Comparison of ENCODE assay signal across 10 cellular contexts in the genomic region with DNA sequence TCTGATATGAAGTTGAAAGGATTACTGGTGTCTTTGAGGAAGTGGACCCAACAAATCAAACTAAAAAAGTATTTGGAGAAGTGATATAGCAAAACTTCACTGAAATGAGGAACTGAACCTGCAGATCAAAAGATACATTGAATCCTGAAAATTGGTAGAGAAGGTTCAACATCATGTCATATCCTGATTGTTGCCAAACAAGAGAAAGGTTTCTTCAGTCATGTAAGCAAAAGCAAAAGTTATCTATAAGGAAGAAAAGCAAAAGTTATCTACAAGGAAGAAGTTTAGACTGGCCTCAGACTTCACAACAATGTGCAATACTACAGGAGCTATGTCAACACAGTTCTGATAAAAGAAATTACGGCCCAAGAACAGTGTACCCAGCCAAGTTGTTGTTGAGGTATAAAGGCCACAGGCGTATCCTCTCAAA.
A peak's percentile ranks its signal among the peaks of the same experiment; 100 is the strongest.
DNase-seq lines count a peak whose midpoint lies in the region; ATAC-seq, FAIRE-seq and TF ChIP-seq lines count a peak whose summit lies in the region.
"Had no signal": no experiment of that assay in that cellular context is flagged by ENCODE, and none has a peak within 500 bp of the region (broad histone marks: within the 10 kb centered on the region; RNA-seq: fewer than 3 reads in every experiment).

No MANE protein-coding gene starts in this region.

- TF ChIP-seq CTCF in GM12865 (IDR thresholded peaks at IDR 0.05; ENCODE audit: insufficient read depth, low read depth, low read length, missing control alignments) (no peak), choroid plexus epithelial cell (conservative IDR thresholded peaks at IDR 0.05; ENCODE audit: low read depth, low read length) (no peak), progenitor cell of endocrine pancreas (IDR thresholded peaks at IDR 0.05; ENCODE audit: unreplicated experiment) (no peak)

- no peaks in the 10 kb centered on the region for H3K27me3 Mint-ChIP-seq in progenitor cell of endocrine pancreas

- peaks cover 8% of the 10 kb centered on the region for H3K36me3 Mint-ChIP-seq in progenitor cell of endocrine pancreas (ENCODE audit: insufficient read depth)

- no peaks in the 10 kb centered on the region for H3K9me3 ChIP-seq in MG63

- H3K27me3 ChIP-seq in MG63: no peaks in the 10 kb centered on the region

- H3K4me1 Mint-ChIP-seq in progenitor cell of endocrine pancreas (ENCODE audit: low read depth): peaks cover 41% of the 10 kb centered on the region

- H3K9me3 Mint-ChIP-seq in progenitor cell of endocrine pancreas (ENCODE audit: low read depth): peaks cover 9% of the 10 kb centered on the region

- no peak for ATAC-seq in HG03025 (IDR thresholded peaks at IDR 0.05; ENCODE audit: low FRiP score, unreplicated experiment)

- H3K4me3 ChIP-seq in GM12865 (ENCODE audit: low read depth, low read length) (no peak overlapping the region), choroid plexus epithelial cell (ENCODE audit: low read depth, low read length) (no peak overlapping the region), MG63 (no peak overlapping the region)

- peak overlapping the region; percentile 21 for H3K27ac Mint-ChIP-seq in progenitor cell of endocrine pancreas

- peak; percentile 96 for FAIRE-seq in HTR-8/SVneo (lab: Jason Lieb, UNC)
- FAIRE-seq: kidney had no signal

- H3K36me3 ChIP-seq in MG63: no peaks in the 10 kb centered on the region

- H3K4me3 Mint-ChIP-seq in progenitor cell of endocrine pancreas (ENCODE audit: low read depth): no peak overlapping the region

- peak; percentile 67 for DNase-seq in GM12865 (ENCODE audit: low read depth)
- DNase-seq in HTR-8/SVneo (ENCODE audit: insufficient read length, low spot score): no peak
- peak; percentile 37 for DNase-seq in choroid plexus epithelial cell (ENCODE audit: low read depth)
- DNase-seq in progenitor cell of endocrine pancreas (ENCODE audit: low spot score, unreplicated experiment): no peak
- DNase-seq in epidermal melanocyte (ENCODE audit: insufficient read length, low spot score): no peak
- DNase-seq in GM03348 (ENCODE audit: low spot score): no peak
- DNase-seq in MG63: no peak
- DNase-seq: kidney, NCI-H187 treated with DMSO at 0.1 percent for 48 hours had no signal

Comparison
In these comparisons a context has a peak if more than half of its experiments do, and no peak if none do; other contexts are left out.
1. DNase-seq: peak in GM12865 (single experiment) and choroid plexus epithelial cell (single experiment); none in HTR-8/SVneo (single experiment), progenitor cell of endocrine pancreas (single experiment), epidermal melanocyte (single experiment), GM03348 (single experiment) and MG63 (single experiment).